In the genomic region with DNA sequence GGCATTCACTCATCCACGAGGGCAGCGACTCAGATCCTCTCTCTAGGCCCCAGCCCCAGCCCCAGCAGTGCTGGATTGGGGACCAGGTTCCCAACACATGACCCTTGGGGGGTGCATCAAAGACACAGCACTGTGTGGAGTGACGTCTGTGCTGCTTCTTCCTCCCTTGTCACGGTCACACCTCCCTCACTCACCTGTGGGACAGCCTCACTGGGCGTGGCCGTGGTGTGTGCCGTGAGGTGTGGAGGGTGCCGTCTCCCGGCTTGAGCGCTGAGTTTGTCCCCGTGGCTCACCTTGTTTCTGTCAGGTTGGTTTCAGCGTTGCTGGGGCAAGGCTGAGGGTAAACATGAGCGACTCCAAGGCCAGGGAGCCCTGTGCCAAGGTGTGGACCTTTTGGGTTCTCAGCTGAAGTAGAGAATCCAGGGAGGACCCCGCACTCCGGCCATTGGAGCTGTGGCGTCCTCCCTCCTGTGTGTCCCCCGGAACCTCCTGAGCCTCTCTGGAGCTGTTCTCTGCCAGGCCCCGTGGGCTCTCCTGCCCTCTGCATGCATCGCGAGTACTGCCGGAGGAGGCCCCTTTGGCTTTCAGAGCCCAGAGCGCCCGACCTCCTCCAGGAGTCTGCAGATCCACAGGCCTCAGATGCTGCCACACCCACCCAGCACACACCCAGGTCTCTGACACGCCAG, we compare ENCODE assay signal across 12 cellular contexts.
"Had no signal": no experiment of that assay in that cellular context is flagged by ENCODE, and none has a peak within 500 bp of the region (broad histone marks: within the 10 kb centered on the region; RNA-seq: fewer than 3 reads in every experiment).

No MANE protein-coding gene starts in this region.

- ATAC-seq: gastrocnemius medialis; right cardiac atrium; stimulated activated naive B cell treated with anti-CD40 and anti-IgM and Interleukin-4, amounts not matched to agents 10 μg/mL and 1 μg/mL and 100 μg/mL, for 72 hours had no signal

- H3K4me3 Mint-ChIP-seq: dendritic cell treated with granulocyte-macrophage colony-stimulating factor and Interleukin-4, amounts not matched to agents 40 ng/mL and 50 ng/mL, for 4 days; stimulated activated naive B cell treated with anti-CD40 and anti-IgM and Interleukin-4, amounts not matched to agents 10 μg/mL and 1 μg/mL and 100 μg/mL, for 72 hours had no signal

- DNase-seq: cerebellar nuclear complex; gastrocnemius medialis; islet precursor cell; midbrain; small intestine; stimulated activated CD4-positive, alpha-beta T cell treated with anti-CD3 and anti-CD28 coated beads, Interleukin-12 subunit alpha, Interleukin-12 subunit beta, amount 100 ng/mL, for 4 hours; stimulated activated CD4-positive, alpha-beta T cell treated with anti-CD3 and anti-CD28 coated beads, Interleukin-2, amount 100 ng/mL, for 48 hours; stimulated activated naive B cell treated with anti-CD40 and anti-IgM and Interleukin-4, amounts not matched to agents 10 μg/mL and 1 μg/mL and 100 μg/mL, for 72 hours; stomach; trophoblast cell had no signal

- H3K27ac Mint-ChIP-seq: dendritic cell treated with granulocyte-macrophage colony-stimulating factor and Interleukin-4, amounts not matched to agents 40 ng/mL and 50 ng/mL, for 4 days; stimulated activated naive B cell treated with anti-CD40 and anti-IgM and Interleukin-4, amounts not matched to agents 10 μg/mL and 1 μg/mL and 100 μg/mL, for 72 hours had no signal

- H3K27me3 Mint-ChIP-seq: dendritic cell treated with granulocyte-macrophage colony-stimulating factor and Interleukin-4, amounts not matched to agents 40 ng/mL and 50 ng/mL, for 4 days; stimulated activated naive B cell treated with anti-CD40 and anti-IgM and Interleukin-4, amounts not matched to agents 10 μg/mL and 1 μg/mL and 100 μg/mL, for 72 hours had no signal

- H3K9me3 Mint-ChIP-seq: dendritic cell treated with granulocyte-macrophage colony-stimulating factor and Interleukin-4, amounts not matched to agents 40 ng/mL and 50 ng/mL, for 4 days; stimulated activated naive B cell treated with anti-CD40 and anti-IgM and Interleukin-4, amounts not matched to agents 10 μg/mL and 1 μg/mL and 100 μg/mL, for 72 hours had no signal
